7 cellular contexts compared by ENCODE assay signal in genomic region chr5:78336698-78337097, GRCh38.
"Had no signal": no experiment of that assay in that cellular context is flagged by ENCODE, and none has a peak within 500 bp of the region (broad histone marks: within the 10 kb centered on the region; RNA-seq: fewer than 3 reads in every experiment).

No MANE protein-coding gene starts in this region.

- H3K4me2 ChIP-seq: GM23338 had no signal

- H3K4me1 Mint-ChIP-seq: IgD-negative memory B cell had no signal

- H3K4me3 Mint-ChIP-seq: GM23338, H9, HFFc6, IgD-negative memory B cell had no signal

- H3K4me3 ChIP-seq: GM23338 had no signal

- DNase-seq: H9, HCEC 1CT, HFFc6 had no signal

- H3K27ac ChIP-seq: HL-60 had no signal

- ATAC-seq: GM23338, HepG2 had no signal

- H3K27ac Mint-ChIP-seq: GM23338, H9, HFFc6, IgD-negative memory B cell had no signal

- H2AFZ ChIP-seq: GM23338 had no signal
